In the genomic region with DNA sequence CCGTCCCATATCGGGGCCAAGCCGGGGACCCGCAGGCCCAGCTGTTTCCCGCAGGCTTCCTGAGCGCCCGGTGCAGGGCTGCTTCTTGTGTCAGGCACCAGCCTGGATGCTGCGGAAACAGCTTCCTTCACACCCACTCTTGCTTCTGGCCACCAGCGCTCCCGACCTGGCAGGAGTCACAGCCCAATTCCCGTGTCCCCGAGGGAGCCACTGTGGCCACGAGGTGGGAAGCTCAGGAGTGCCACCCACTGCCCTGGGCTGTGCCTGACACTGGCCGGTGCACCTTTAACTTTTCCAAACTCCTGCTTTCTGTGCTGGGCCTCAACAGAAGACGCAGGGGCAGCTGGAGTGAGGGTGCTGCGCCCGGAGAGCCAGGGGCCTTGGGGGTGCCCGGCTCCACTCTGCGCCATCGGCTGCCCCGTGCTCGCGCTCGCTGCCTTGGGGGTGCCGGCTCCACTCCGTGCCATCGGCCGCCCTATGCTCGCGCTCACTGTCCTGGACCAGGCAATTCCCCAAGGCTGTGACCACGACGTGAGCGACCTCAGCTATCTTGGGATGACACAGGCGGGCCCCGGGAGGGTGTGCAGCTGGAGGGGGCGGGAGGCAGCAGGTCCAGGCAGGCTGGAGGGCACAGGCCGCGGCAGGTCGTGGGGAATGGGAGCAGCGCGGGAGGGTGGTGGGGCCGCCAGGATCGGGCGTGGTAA, we compare ENCODE assay signal across 18 cellular contexts. TPM values are rescaled to one million over a fixed set of nuclear protein-coding genes. Genes with fewer than 3 reads are reported as not detected.
"Had no signal": no experiment of that assay in that cellular context is flagged by ENCODE, and none has a peak within 500 bp of the region (broad histone marks: within the 10 kb centered on the region; RNA-seq: fewer than 3 reads in every experiment).

No MANE protein-coding gene starts in this region.

- DNase-seq: activated CD4-positive, alpha-beta T cell treated with anti-CD3 and anti-CD28 coated beads, Interleukin-2, amount 50 U/mL, for 48 hours; activated naive CD8-positive, alpha-beta T cell treated with anti-CD3 and anti-CD28 coated beads, Interleukin-2, amount 10 ng/mL, durations not matched to agents 7 days and 5 days; activated T-cell treated with anti-CD3 and anti-CD28 coated beads, Interleukin-2, amount 50 U/mL, for 72 hours; aorta; esophagus squamous epithelium; foreskin fibroblast; head of caudate nucleus; mesenchymal stem cell; nephron progenitor cell; sigmoid colon; stimulated activated naive CD8-positive, alpha-beta T cell treated with anti-CD3 and anti-CD28 coated beads, Interleukin-15, Interleukin-2, amounts not matched to agents 100 U/mL and 50 U/mL, for 24 hours; T-helper 2 cell; upper lobe of right lung had no signal

- FAIRE-seq: TTC549 had no signal

- ATAC-seq: activated CD4-positive, CD25-positive, alpha-beta regulatory T cell treated with anti-CD3 and anti-CD28 coated beads, Interleukin-2, amount 50 U/mL, for 24 hours; psoas muscle; stimulated activated naive CD8-positive, alpha-beta T cell treated with anti-CD3 and anti-CD28 coated beads, Interleukin-15, Interleukin-2, amounts not matched to agents 100 U/mL and 50 U/mL, for 24 hours; upper lobe of right lung had no signal

- H3K9me3 ChIP-seq: esophagus squamous epithelium, psoas muscle, sigmoid colon, suprapubic skin, upper lobe of right lung had no signal

- H3K4me1 ChIP-seq: psoas muscle, upper lobe of right lung had no signal

- H3K27ac ChIP-seq: esophagus squamous epithelium, psoas muscle, suprapubic skin, upper lobe of right lung had no signal

- H3K4me3 ChIP-seq: esophagus squamous epithelium, psoas muscle, sigmoid colon, suprapubic skin, upper lobe of right lung had no signal

- H3K27me3 ChIP-seq: esophagus squamous epithelium, sigmoid colon, suprapubic skin, upper lobe of right lung had no signal

RNA-seq across cellular contexts. Expression of gene CYP2W1, which starts 29.6 kb away (rescaled TPM):
- total RNA-seq: activated naive CD8-positive, alpha-beta T cell treated with anti-CD3 and anti-CD28 coated beads, Interleukin-2, amount 10 ng/mL, durations not matched to agents 7 days and 5 days; activated T-cell treated with anti-CD3 and anti-CD28 coated beads, Interleukin-2, amount 50 U/mL, for 72 hours; aorta; osteoblast; psoas muscle; upper lobe of right lung had no signal
- polyA plus RNA-seq: aorta, psoas muscle had no signal
